ENCODE assay signal across 8 cellular contexts in genomic region chr20:17570347-17571152, GRCh38. TPM values are rescaled to one million over a fixed set of nuclear protein-coding genes. Genes with fewer than 3 reads are reported as not detected.
DNase-seq lines count a peak whose midpoint lies in the region; ATAC-seq and TF ChIP-seq lines count a peak whose summit lies in the region.

No MANE protein-coding gene starts in this region.

- no peaks in the 10 kb centered on the region for H3K9me3 Mint-ChIP-seq in activated T-helper 17 cell treated with anti-CD3 and anti-CD28 coated beads, Interleukin-2, amount 50 U/mL, for 72 hours
- no peaks in the 10 kb centered on the region for H3K9me3 Mint-ChIP-seq in natural killer cell

- peaks cover 12% of the 10 kb centered on the region for H3K4me1 Mint-ChIP-seq in activated T-helper 17 cell treated with anti-CD3 and anti-CD28 coated beads, Interleukin-2, amount 50 U/mL, for 72 hours
- H3K4me1 Mint-ChIP-seq in natural killer cell, result peaks cover 35% of the 10 kb centered on the region in 2 donors

- intact Hi-C loops in natural killer cell (cut with micrococcal nuclease), result loop anchor here (2.0 kb wide), 2 partner anchors 42 to 66 kb away; no protein-coding TSS in a partner anchor

- H3K27ac Mint-ChIP-seq in activated T-helper 17 cell treated with anti-CD3 and anti-CD28 coated beads, Interleukin-2, amount 50 U/mL, for 72 hours, result peak overlapping the region; percentile 92
- peak overlapping the region; percentile 92 to 97 for H3K27ac Mint-ChIP-seq in natural killer cell

- H3K27ac ChIP-seq in C4-2B, result peak overlapping the region; percentile 99

- TF ChIP-seq CTCF in C4-2B (conservative IDR thresholded peaks at IDR 0.05), result no peak
- no peak for TF ChIP-seq CTCF in foreskin fibroblast (IDR thresholded peaks at IDR 0.05; ENCODE audit: low read depth, low read length)
- TF ChIP-seq CTCF in natural killer cell (IDR thresholded peaks at IDR 0.05), result no peak

- peak overlapping the region; percentile 96 for H3K4me3 Mint-ChIP-seq in activated T-helper 17 cell treated with anti-CD3 and anti-CD28 coated beads, Interleukin-2, amount 50 U/mL, for 72 hours
- H3K4me3 Mint-ChIP-seq in natural killer cell, result peak overlapping the region; percentile 99

- peaks cover 6% of the 10 kb centered on the region for H3K36me3 Mint-ChIP-seq in activated T-helper 17 cell treated with anti-CD3 and anti-CD28 coated beads, Interleukin-2, amount 50 U/mL, for 72 hours (ENCODE audit: low read depth)
- no peaks in the 10 kb centered on the region for H3K36me3 Mint-ChIP-seq in natural killer cell

- peak overlapping the region; percentile 86 to 92 for H3K4me3 ChIP-seq in foreskin fibroblast (ENCODE audit: low read depth in 1 of 2, low read length in 2 of 2)

- ATAC-seq in GM18861 (IDR thresholded peaks at IDR 0.05; ENCODE audit: unreplicated experiment) (peak; percentile 17), HG03066 (IDR thresholded peaks at IDR 0.05; ENCODE audit: low read depth, unreplicated experiment) (peak; percentile 35), natural killer cell (peak; percentile 39 to 51 (median 39))
- ATAC-seq in activated T-helper 17 cell treated with anti-CD3 and anti-CD28 coated beads, Interleukin-2, amount 50 U/mL, for 72 hours (replicated peaks), result peak; percentile 53

- peaks cover 3% of the 10 kb centered on the region for H3K27me3 Mint-ChIP-seq in activated T-helper 17 cell treated with anti-CD3 and anti-CD28 coated beads, Interleukin-2, amount 50 U/mL, for 72 hours
- peaks cover 0 to 5% of the 10 kb centered on the region in 2 donors for H3K27me3 Mint-ChIP-seq in natural killer cell (ENCODE audit: low read depth in 2 of 2)

- peak; percentile 22 for DNase-seq in NCI-H510A (lab: John Stamatoyannopoulos, UW)
- peak in 1 of 2 donors; percentile 62 for DNase-seq in foreskin fibroblast
- no peak for DNase-seq in natural killer cell
- no peak for DNase-seq in KG1 (lab: John Stamatoyannopoulos, UW)

RNA-seq across cellular contexts. Expression of gene DSTN, which starts 0.7 kb away (rescaled TPM):
- total RNA-seq in activated T-helper 17 cell treated with anti-CD3 and anti-CD28 coated beads, Interleukin-2, amount 50 U/mL, for 72 hours, result 10 to 100 TPM; 42.9 to 45.8 TPM
- 10 to 100 TPM; 47.5 to 73.5 (median 70.0) TPM for total RNA-seq in natural killer cell

RNA-seq across cellular contexts. Expression of gene BFSP1, which starts 39.4 kb away (rescaled TPM):
- total RNA-seq in activated T-helper 17 cell treated with anti-CD3 and anti-CD28 coated beads, Interleukin-2, amount 50 U/mL, for 72 hours, result under 1 TPM; 0.48 to 0.58 TPM
- 1 to 10 TPM; 2.7 to 7.3 (median 3.7) TPM for total RNA-seq in natural killer cell
